ENCODE assay signal across 19 cellular contexts in genomic region chr14:72560856-72561493, GRCh38.
"Had no signal": no experiment of that assay in that cellular context is flagged by ENCODE, and none has a peak within 500 bp of the region (broad histone marks: within the 10 kb centered on the region; RNA-seq: fewer than 3 reads in every experiment).

No MANE protein-coding gene starts in this region.

- H3K4me3 ChIP-seq: left lung, lower lobe of right lung, spleen, testis, tibial nerve, upper lobe of right lung had no signal

- H3K9me3 ChIP-seq: left lung, lower lobe of right lung, spleen, testis, tibial nerve, upper lobe of right lung had no signal

- H3K9me3 Mint-ChIP-seq: dendritic cell treated with granulocyte-macrophage colony-stimulating factor and Interleukin-4, amounts not matched to agents 40 ng/mL and 50 ng/mL, for 4 days; memory B cell; natural killer cell treated with Interleukin-12 subunit alpha and Interleukin-12 subunit beta and Interleukin-15 and Interleukin-18, amount 100 ng/mL, for 72 hours; stimulated activated memory B cell treated with anti-CD40 and anti-IgM and Interleukin-4, amounts not matched to agents 10 μg/mL and 1 μg/mL and 100 μg/mL, for 72 hours; stimulated activated naive CD8-positive, alpha-beta T cell treated with anti-CD3 and anti-CD28 coated beads, Interleukin-15, amount 100 ng/mL, for 72 hours had no signal

- H3K36me3 ChIP-seq: left lung, lower lobe of right lung, spleen, tibial nerve, upper lobe of right lung had no signal

- H3K27me3 Mint-ChIP-seq: memory B cell; stimulated activated memory B cell treated with anti-CD40 and anti-IgM and Interleukin-4, amounts not matched to agents 10 μg/mL and 1 μg/mL and 100 μg/mL, for 72 hours had no signal

- H3K4me1 ChIP-seq: left lung, lower lobe of right lung, upper lobe of right lung had no signal

- H3K36me3 Mint-ChIP-seq: immature natural killer cell; memory B cell; natural killer cell treated with Interleukin-12 subunit alpha and Interleukin-12 subunit beta and Interleukin-15 and Interleukin-18, amount 100 ng/mL, for 72 hours; stimulated activated memory B cell treated with anti-CD40 and anti-IgM and Interleukin-4, amounts not matched to agents 10 μg/mL and 1 μg/mL and 100 μg/mL, for 72 hours had no signal

- H3K4me3 Mint-ChIP-seq: dendritic cell treated with granulocyte-macrophage colony-stimulating factor and Interleukin-4, amounts not matched to agents 40 ng/mL and 50 ng/mL, for 4 days; immature natural killer cell; memory B cell; natural killer cell treated with Interleukin-12 subunit alpha and Interleukin-12 subunit beta and Interleukin-15 and Interleukin-18, amount 100 ng/mL, for 72 hours; stimulated activated memory B cell treated with anti-CD40 and anti-IgM and Interleukin-4, amounts not matched to agents 10 μg/mL and 1 μg/mL and 100 μg/mL, for 72 hours; stimulated activated naive CD8-positive, alpha-beta T cell treated with anti-CD3 and anti-CD28 coated beads, Interleukin-15, amount 100 ng/mL, for 72 hours had no signal

- DNase-seq: erythroblast; foreskin keratinocyte; immature natural killer cell; left lung; lower lobe of right lung; midbrain; spleen; stimulated activated CD4-positive, alpha-beta T cell treated with anti-CD3 and anti-CD28 coated beads, Interleukin-15, amount 100 ng/mL, for 24 hours; stimulated activated CD4-positive, alpha-beta T cell treated with anti-CD3 and anti-CD28 coated beads, Interleukin-1b, Interleukin-23, amount 100 ng/mL, for 48 hours; stimulated activated CD4-positive, alpha-beta T cell treated with anti-CD3 and anti-CD28 coated beads, Interleukin-4, amount 100 ng/mL, for 24 hours; stimulated activated naive CD8-positive, alpha-beta T cell treated with anti-CD3 and anti-CD28 coated beads, Interleukin-15, amount 100 ng/mL, for 72 hours; testis; upper lobe of right lung had no signal

- H3K27ac ChIP-seq: foreskin keratinocyte, left lung, lower lobe of right lung, spleen, testis, tibial nerve, upper lobe of right lung had no signal

- H3K27me3 ChIP-seq: foreskin keratinocyte, testis, tibial nerve, upper lobe of right lung had no signal

- H3K27ac Mint-ChIP-seq: dendritic cell treated with granulocyte-macrophage colony-stimulating factor and Interleukin-4, amounts not matched to agents 40 ng/mL and 50 ng/mL, for 4 days; immature natural killer cell; memory B cell; natural killer cell treated with Interleukin-12 subunit alpha and Interleukin-12 subunit beta and Interleukin-15 and Interleukin-18, amount 100 ng/mL, for 72 hours; stimulated activated memory B cell treated with anti-CD40 and anti-IgM and Interleukin-4, amounts not matched to agents 10 μg/mL and 1 μg/mL and 100 μg/mL, for 72 hours; stimulated activated naive CD8-positive, alpha-beta T cell treated with anti-CD3 and anti-CD28 coated beads, Interleukin-15, amount 100 ng/mL, for 72 hours had no signal

- ATAC-seq: foreskin keratinocyte; left lung; lower lobe of right lung; natural killer cell treated with Interleukin-12 subunit alpha and Interleukin-12 subunit beta and Interleukin-15 and Interleukin-18, amount 100 ng/mL, for 72 hours; sciatic nerve; stimulated activated memory B cell treated with anti-CD40 and anti-IgM and Interleukin-4, amounts not matched to agents 10 μg/mL and 1 μg/mL and 100 μg/mL, for 72 hours; stimulated activated naive CD8-positive, alpha-beta T cell treated with anti-CD3 and anti-CD28 coated beads, Interleukin-15, amount 100 ng/mL, for 72 hours; upper lobe of right lung had no signal
